ENCODE assay signal across 1 cellular context in the genomic region with DNA sequence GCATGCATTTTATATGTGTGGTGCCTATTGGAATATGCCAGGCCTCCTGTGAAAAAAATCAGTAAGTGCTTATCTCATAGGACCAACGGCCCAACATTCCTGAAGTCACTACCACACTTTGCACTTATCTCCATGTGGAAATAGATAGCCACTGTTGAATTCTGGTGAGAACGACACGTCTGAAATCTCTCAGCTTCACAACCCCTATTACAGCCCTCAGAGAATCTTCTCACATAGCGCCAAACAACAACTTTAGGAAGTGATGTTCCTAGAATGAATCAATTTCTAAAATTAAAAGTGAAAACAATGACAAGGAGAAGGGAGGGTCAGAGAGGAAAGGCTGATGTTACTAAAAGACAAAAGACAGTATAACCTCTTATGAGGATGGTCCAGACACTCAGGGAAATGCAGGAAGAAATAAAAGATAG.
TF ChIP-seq lines count a peak whose summit lies in the region.

No MANE protein-coding gene starts in this region.

TF ChIP-seq in GM12878, 131 proteins besides CTCF, POLR2A, EP300 and RAD21 (continued from another document):
- TF ChIP-seq, protein P1, sequence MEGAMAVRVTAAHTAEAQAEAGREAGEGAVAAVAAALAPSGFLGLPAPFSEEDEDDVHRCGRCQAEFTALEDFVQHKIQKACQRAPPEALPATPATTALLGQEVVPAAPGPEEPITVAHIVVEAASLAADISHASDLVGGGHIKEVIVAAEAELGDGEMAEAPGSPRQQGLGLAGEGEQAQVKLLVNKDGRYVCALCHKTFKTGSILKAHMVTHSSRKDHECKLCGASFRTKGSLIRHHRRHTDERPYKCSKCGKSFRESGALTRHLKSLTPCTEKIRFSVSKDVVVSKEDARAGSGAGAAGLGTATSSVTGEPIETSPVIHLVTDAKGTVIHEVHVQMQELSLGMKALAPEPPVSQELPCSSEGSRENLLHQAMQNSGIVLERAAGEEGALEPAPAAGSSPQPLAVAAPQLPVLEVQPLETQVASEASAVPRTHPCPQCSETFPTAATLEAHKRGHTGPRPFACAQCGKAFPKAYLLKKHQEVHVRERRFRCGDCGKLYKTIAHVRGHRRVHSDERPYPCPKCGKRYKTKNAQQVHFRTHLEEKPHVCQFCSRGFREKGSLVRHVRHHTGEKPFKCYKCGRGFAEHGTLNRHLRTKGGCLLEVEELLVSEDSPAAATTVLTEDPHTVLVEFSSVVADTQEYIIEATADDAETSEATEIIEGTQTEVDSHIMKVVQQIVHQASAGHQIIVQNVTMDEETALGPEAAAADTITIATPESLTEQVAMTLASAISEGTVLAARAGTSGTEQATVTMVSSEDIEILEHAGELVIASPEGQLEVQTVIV (IDR thresholded peaks at IDR 0.05; ENCODE audit: borderline replicate concordance, partially characterized antibody), result no peak
- TF ChIP-seq ZNF274 (IDR thresholded peaks at IDR 0.05; ENCODE audit: insufficient read depth, insufficient read length), result no peak
- TF ChIP-seq NFIC (IDR thresholded peaks at IDR 0.05; ENCODE audit: low read depth, low read length), result peak; percentile 69; the same call in 1 of the 2 replicates
- TF ChIP-seq CHD2 (IDR thresholded peaks at IDR 0.05; ENCODE audit: borderline replicate concordance, low read depth, low read length), result no peak
- TF ChIP-seq YY1 (IDR thresholded peaks at IDR 0.05; ENCODE audit: low read depth, low read length), result no peak
- TF ChIP-seq, protein P2, sequence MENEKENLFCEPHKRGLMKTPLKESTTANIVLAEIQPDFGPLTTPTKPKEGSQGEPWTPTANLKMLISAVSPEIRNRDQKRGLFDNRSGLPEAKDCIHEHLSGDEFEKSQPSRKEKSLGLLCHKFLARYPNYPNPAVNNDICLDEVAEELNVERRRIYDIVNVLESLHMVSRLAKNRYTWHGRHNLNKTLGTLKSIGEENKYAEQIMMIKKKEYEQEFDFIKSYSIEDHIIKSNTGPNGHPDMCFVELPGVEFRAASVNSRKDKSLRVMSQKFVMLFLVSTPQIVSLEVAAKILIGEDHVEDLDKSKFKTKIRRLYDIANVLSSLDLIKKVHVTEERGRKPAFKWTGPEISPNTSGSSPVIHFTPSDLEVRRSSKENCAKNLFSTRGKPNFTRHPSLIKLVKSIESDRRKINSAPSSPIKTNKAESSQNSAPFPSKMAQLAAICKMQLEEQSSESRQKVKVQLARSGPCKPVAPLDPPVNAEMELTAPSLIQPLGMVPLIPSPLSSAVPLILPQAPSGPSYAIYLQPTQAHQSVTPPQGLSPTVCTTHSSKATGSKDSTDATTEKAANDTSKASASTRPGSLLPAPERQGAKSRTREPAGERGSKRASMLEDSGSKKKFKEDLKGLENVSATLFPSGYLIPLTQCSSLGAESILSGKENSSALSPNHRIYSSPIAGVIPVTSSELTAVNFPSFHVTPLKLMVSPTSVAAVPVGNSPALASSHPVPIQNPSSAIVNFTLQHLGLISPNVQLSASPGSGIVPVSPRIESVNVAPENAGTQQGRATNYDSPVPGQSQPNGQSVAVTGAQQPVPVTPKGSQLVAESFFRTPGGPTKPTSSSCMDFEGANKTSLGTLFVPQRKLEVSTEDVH (IDR thresholded peaks at IDR 0.05; ENCODE audit: low read depth, partially characterized antibody), result no peak
- no peak for TF ChIP-seq BHLHE40 (IDR thresholded peaks at IDR 0.05; ENCODE audit: borderline replicate concordance in 1 of 2, low read depth in 2 of 2, low read length in 1 of 2)
- TF ChIP-seq FOXK2 (IDR thresholded peaks at IDR 0.05), result no peak
- TF ChIP-seq ETV6 (conservative IDR thresholded peaks at IDR 0.05 in 1 of 2, IDR thresholded peaks at IDR 0.05 in 1 of 2; ENCODE audit: borderline replicate concordance in 1 of 2, low read depth in 1 of 2), result no peak
- no peak for TF ChIP-seq DPF2 (IDR thresholded peaks at IDR 0.05)
- TF ChIP-seq, protein P3, sequence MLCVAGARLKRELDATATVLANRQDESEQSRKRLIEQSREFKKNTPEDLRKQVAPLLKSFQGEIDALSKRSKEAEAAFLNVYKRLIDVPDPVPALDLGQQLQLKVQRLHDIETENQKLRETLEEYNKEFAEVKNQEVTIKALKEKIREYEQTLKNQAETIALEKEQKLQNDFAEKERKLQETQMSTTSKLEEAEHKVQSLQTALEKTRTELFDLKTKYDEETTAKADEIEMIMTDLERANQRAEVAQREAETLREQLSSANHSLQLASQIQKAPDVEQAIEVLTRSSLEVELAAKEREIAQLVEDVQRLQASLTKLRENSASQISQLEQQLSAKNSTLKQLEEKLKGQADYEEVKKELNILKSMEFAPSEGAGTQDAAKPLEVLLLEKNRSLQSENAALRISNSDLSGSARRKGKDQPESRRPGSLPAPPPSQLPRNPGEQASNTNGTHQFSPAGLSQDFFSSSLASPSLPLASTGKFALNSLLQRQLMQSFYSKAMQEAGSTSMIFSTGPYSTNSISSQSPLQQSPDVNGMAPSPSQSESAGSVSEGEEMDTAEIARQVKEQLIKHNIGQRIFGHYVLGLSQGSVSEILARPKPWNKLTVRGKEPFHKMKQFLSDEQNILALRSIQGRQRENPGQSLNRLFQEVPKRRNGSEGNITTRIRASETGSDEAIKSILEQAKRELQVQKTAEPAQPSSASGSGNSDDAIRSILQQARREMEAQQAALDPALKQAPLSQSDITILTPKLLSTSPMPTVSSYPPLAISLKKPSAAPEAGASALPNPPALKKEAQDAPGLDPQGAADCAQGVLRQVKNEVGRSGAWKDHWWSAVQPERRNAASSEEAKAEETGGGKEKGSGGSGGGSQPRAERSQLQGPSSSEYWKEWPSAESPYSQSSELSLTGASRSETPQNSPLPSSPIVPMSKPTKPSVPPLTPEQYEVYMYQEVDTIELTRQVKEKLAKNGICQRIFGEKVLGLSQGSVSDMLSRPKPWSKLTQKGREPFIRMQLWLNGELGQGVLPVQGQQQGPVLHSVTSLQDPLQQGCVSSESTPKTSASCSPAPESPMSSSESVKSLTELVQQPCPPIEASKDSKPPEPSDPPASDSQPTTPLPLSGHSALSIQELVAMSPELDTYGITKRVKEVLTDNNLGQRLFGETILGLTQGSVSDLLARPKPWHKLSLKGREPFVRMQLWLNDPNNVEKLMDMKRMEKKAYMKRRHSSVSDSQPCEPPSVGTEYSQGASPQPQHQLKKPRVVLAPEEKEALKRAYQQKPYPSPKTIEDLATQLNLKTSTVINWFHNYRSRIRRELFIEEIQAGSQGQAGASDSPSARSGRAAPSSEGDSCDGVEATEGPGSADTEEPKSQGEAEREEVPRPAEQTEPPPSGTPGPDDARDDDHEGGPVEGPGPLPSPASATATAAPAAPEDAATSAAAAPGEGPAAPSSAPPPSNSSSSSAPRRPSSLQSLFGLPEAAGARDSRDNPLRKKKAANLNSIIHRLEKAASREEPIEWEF (IDR thresholded peaks at IDR 0.05; ENCODE audit: insufficient replicate concordance, low read depth, low read length), result no peak
- TF ChIP-seq IKZF2 (IDR thresholded peaks at IDR 0.05), result peak in 1 of 2 experiments; percentile 17; a peak in 1 of 4 replicates
- no peak for TF ChIP-seq RCOR1 (conservative IDR thresholded peaks at IDR 0.05; ENCODE audit: low read depth, low read length)
- TF ChIP-seq ZBED1 (IDR thresholded peaks at IDR 0.05; ENCODE audit: borderline replicate concordance), result no peak
- TF ChIP-seq POU2F2 (IDR thresholded peaks at IDR 0.05; ENCODE audit: borderline replicate concordance, low read depth, low read length), result no peak
- peak; percentile 16; the same call in 1 of the 2 replicates for TF ChIP-seq CREM (IDR thresholded peaks at IDR 0.05; ENCODE audit: low read depth)
- TF ChIP-seq ZNF384 (IDR thresholded peaks at IDR 0.05; ENCODE audit: borderline replicate concordance, low read depth, low read length), result no peak
- TF ChIP-seq JUNB (IDR thresholded peaks at IDR 0.05), result peak; percentile 62
- TF ChIP-seq CEBPB (IDR thresholded peaks at IDR 0.05; ENCODE audit: borderline replicate concordance in 1 of 2, low read depth in 2 of 2, low read length in 2 of 2), result no peak
